Comparison of ENCODE assay signal across 2 cellular contexts in genomic region chr6:137749595-137750215, GRCh38.
TF ChIP-seq lines count a peak whose summit lies in the region.

No MANE protein-coding gene starts in this region.

TF ChIP-seq in GM23338, 12 proteins besides CTCF, POLR2A, EP300 and RAD21:
- no peak for TF ChIP-seq ETS1 (IDR thresholded peaks at IDR 0.05)
- TF ChIP-seq ZNF462 (CRISPR knock-in tag; IDR thresholded peaks at IDR 0.05) = no peak
- no peak for TF ChIP-seq ZNF114 (CRISPR knock-in tag; IDR thresholded peaks at IDR 0.05)
- TF ChIP-seq EZH2phosphoT487 (IDR thresholded peaks at IDR 0.05; ENCODE audit: unreplicated experiment) = no peak
- TF ChIP-seq CREB1 (CRISPR knock-in tag; IDR thresholded peaks at IDR 0.05; ENCODE audit: low read depth) = no peak
- TF ChIP-seq EZH2 (IDR thresholded peaks at IDR 0.05; ENCODE audit: low read depth, unreplicated experiment) = no peak
- no peak for TF ChIP-seq NANOG (IDR thresholded peaks at IDR 0.05; ENCODE audit: borderline replicate concordance)
- no peak for TF ChIP-seq STAT1 (IDR thresholded peaks at IDR 0.05; ENCODE audit: unreplicated experiment)
- no peak for TF ChIP-seq ZNF331 (CRISPR knock-in tag; IDR thresholded peaks at IDR 0.05; ENCODE audit: low read depth)
- TF ChIP-seq POLR2AphosphoS5 (IDR thresholded peaks at IDR 0.05; ENCODE audit: low read depth) = no peak
- TF ChIP-seq REST (IDR thresholded peaks at IDR 0.05; ENCODE audit: unreplicated experiment) = no peak
- TF ChIP-seq JUNB (IDR thresholded peaks at IDR 0.05; ENCODE audit: unreplicated experiment) = no peak

TF ChIP-seq in endothelial cell of umbilical vein, 7 proteins besides CTCF, POLR2A, EP300 and RAD21:
- TF ChIP-seq MYC (IDR thresholded peaks at IDR 0.05; ENCODE audit: low read depth, low read length) (no peak), EZH2 (IDR thresholded peaks at IDR 0.05; ENCODE audit: borderline replicate concordance, low read depth, low read length, severe bottlenecking) (no peak), JUN (IDR thresholded peaks at IDR 0.05; ENCODE audit: borderline replicate concordance, insufficient read depth, insufficient read length, low read depth) (no peak), FOS (IDR thresholded peaks at IDR 0.05; ENCODE audit: borderline replicate concordance, insufficient read depth, low read length) (no peak), MAX (IDR thresholded peaks at IDR 0.05; ENCODE audit: insufficient read depth, insufficient read length) (no peak), POLR2AphosphoS5 (IDR thresholded peaks at IDR 0.05; ENCODE audit: insufficient read depth, low read depth, low read length) (no peak), GATA2 (IDR thresholded peaks at IDR 0.05; ENCODE audit: insufficient read depth, insufficient read length, low read depth, low read length) (no peak)
